Comparison of ENCODE assay signal across 12 cellular contexts in the genomic region with DNA sequence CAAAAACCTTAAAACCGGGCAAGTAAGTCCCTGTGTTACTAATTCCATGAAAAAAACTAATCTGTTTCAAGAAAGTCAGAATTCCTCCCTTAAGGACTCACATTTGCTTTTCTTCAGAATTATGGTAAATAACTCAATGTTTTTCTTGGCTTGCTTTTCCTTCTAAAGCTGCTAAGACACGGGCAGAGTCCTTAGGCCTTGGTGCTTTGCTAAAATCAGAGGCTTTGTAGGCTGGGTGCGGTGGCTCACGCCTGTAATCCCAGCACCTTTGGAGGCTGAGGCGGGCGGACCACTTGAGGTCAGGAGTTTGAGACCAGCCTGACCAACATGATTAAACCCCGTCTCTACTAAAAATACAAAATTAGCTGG. TPM values are rescaled to one million over a fixed set of nuclear protein-coding genes. Genes with fewer than 3 reads are reported as not detected.
A peak's percentile ranks its signal among the peaks of the same experiment; 100 is the strongest.
DNase-seq lines count a peak whose midpoint lies in the region; ATAC-seq and TF ChIP-seq lines count a peak whose summit lies in the region.
"Had no signal": no experiment of that assay in that cellular context is flagged by ENCODE, and none has a peak within 500 bp of the region (broad histone marks: within the 10 kb centered on the region; RNA-seq: fewer than 3 reads in every experiment).

No MANE protein-coding gene starts in this region.

- H3K36me3 ChIP-seq in BLaER1 (peaks cover 18% of the 10 kb centered on the region), brain microvascular endothelial cell (replicated peaks) (no peaks in the 10 kb centered on the region), right atrium auricular region (no peaks in the 10 kb centered on the region)

- H3K9me3 Mint-ChIP-seq in activated T-helper 1 cell treated with anti-CD3 and anti-CD28 coated beads, Interleukin-12 subunit alpha, Interleukin-12 subunit beta, Interleukin-2, Interleukin-4 antibody, amounts not matched to agents 30 ng/mL and 10 ng/mL and 1 ng/mL, durations not matched to agents 14 hours and 24 hours and 36 hours: no peaks in the 10 kb centered on the region

- peaks cover 6% of the 10 kb centered on the region for H3K4me1 Mint-ChIP-seq in activated T-helper 1 cell treated with anti-CD3 and anti-CD28 coated beads, Interleukin-12 subunit alpha, Interleukin-12 subunit beta, Interleukin-2, Interleukin-4 antibody, amounts not matched to agents 30 ng/mL and 10 ng/mL and 1 ng/mL, durations not matched to agents 14 hours and 24 hours and 36 hours (ENCODE audit: low read depth)

- no peaks in the 10 kb centered on the region; the same call in 1 of the 2 replicates for H4K20me1 ChIP-seq in BLaER1

- peak overlapping the region; percentile 82 for H3K9ac ChIP-seq in BLaER1

- in situ Hi-C loops in brain microvascular endothelial cell (cut with HindIII; ENCODE audit: low pct_ligation_motif_present, low sequenced_read_pairs): no loop called here

- no peak overlapping the region for H3K4me3 Mint-ChIP-seq in activated T-helper 1 cell treated with anti-CD3 and anti-CD28 coated beads, Interleukin-12 subunit alpha, Interleukin-12 subunit beta, Interleukin-2, Interleukin-4 antibody, amounts not matched to agents 30 ng/mL and 10 ng/mL and 1 ng/mL, durations not matched to agents 14 hours and 24 hours and 36 hours

- H3K4me3 ChIP-seq in BLaER1: peak overlapping the region; percentile 60
- H3K4me3 ChIP-seq in brain microvascular endothelial cell (ENCODE audit: low read depth, low read length): no peak overlapping the region
- H3K4me3 ChIP-seq in right atrium auricular region: peak overlapping the region in 1 of 2 donors; percentile 28
- no peak overlapping the region for H3K4me3 ChIP-seq in retinal pigment epithelial cell (ENCODE audit: low read length)

- H3K27me3 ChIP-seq in BLaER1 (no peaks in the 10 kb centered on the region), brain microvascular endothelial cell (replicated peaks) (no peaks in the 10 kb centered on the region), right atrium auricular region (no peaks in the 10 kb centered on the region)

- H3K36me3 Mint-ChIP-seq in activated T-helper 1 cell treated with anti-CD3 and anti-CD28 coated beads, Interleukin-12 subunit alpha, Interleukin-12 subunit beta, Interleukin-2, Interleukin-4 antibody, amounts not matched to agents 30 ng/mL and 10 ng/mL and 1 ng/mL, durations not matched to agents 14 hours and 24 hours and 36 hours (ENCODE audit: low read depth): peaks cover 8% of the 10 kb centered on the region

- H3K27ac ChIP-seq in BLaER1 (peak overlapping the region; percentile 91), brain microvascular endothelial cell (peak overlapping the region; percentile 67), right atrium auricular region (peak overlapping the region; percentile 68 to 81)

- H3K27me3 Mint-ChIP-seq in activated T-helper 1 cell treated with anti-CD3 and anti-CD28 coated beads, Interleukin-12 subunit alpha, Interleukin-12 subunit beta, Interleukin-2, Interleukin-4 antibody, amounts not matched to agents 30 ng/mL and 10 ng/mL and 1 ng/mL, durations not matched to agents 14 hours and 24 hours and 36 hours (ENCODE audit: insufficient read depth): no peaks in the 10 kb centered on the region

- intact Hi-C loops in activated T-helper 1 cell treated with anti-CD3 and anti-CD28 coated beads, Interleukin-12 subunit alpha, Interleukin-12 subunit beta, Interleukin-2, Interleukin-4 antibody, amounts not matched to agents 30 ng/mL and 10 ng/mL and 1 ng/mL, durations not matched to agents 14 hours and 24 hours and 36 hours (cut with micrococcal nuclease): no loop called here

- peak overlapping the region; percentile 89 for H3K4me2 ChIP-seq in BLaER1

- TF ChIP-seq CTCF in brain microvascular endothelial cell (IDR thresholded peaks at IDR 0.05; ENCODE audit: low read depth, low read length, missing control alignments) (no peak), right atrium auricular region (IDR thresholded peaks at IDR 0.05) (no peak), retinal pigment epithelial cell (conservative IDR thresholded peaks at IDR 0.05; ENCODE audit: low read depth, low read length) (no peak)

- H3K4me1 ChIP-seq in BLaER1 (peaks cover 99% of the 10 kb centered on the region), right atrium auricular region (peaks cover 0 to 62% of the 10 kb centered on the region in 2 donors)

- ATAC-seq in GM18520 (IDR thresholded peaks at IDR 0.05; ENCODE audit: unreplicated experiment): no peak
- no peak for ATAC-seq in HG03432 (IDR thresholded peaks at IDR 0.05; ENCODE audit: unreplicated experiment)

- no peaks in the 10 kb centered on the region for H3K9me3 ChIP-seq in BLaER1
- no peaks in the 10 kb centered on the region for H3K9me3 ChIP-seq in right atrium auricular region

- DNase-seq in brain microvascular endothelial cell (peak; percentile 25), right atrium auricular region (ENCODE audit: low spot score) (no peak), retinal pigment epithelial cell (ENCODE audit: low read depth) (peak; percentile 53), NCI-H1436 (lab: John Stamatoyannopoulos, UW) (no peak)
- DNase-seq in activated T-helper 1 cell treated with anti-CD3 and anti-CD28 coated beads, Interleukin-12 subunit alpha, Interleukin-12 subunit beta, Interleukin-2, Interleukin-4 antibody, amounts not matched to agents 30 ng/mL and 10 ng/mL and 1 ng/mL, durations not matched to agents 14 hours and 24 hours and 36 hours (ENCODE audit: low spot score): no peak
- DNase-seq: activated CD4-positive, alpha-beta T cell treated with anti-CD3 and anti-CD28 coated beads for 1 hour; activated gamma-delta T cell treated with Interleukin-2 at 50 U/mL for 16 hours; NCI-H526 treated with DMSO at 0.1 percent for 48 hours; SW 1271 had no signal

- no peak overlapping the region for H3K27ac Mint-ChIP-seq in activated T-helper 1 cell treated with anti-CD3 and anti-CD28 coated beads, Interleukin-12 subunit alpha, Interleukin-12 subunit beta, Interleukin-2, Interleukin-4 antibody, amounts not matched to agents 30 ng/mL and 10 ng/mL and 1 ng/mL, durations not matched to agents 14 hours and 24 hours and 36 hours

RNA-seq across cellular contexts. Expression of a gene that starts 32.0 kb away (rescaled TPM):
- total RNA-seq in right atrium auricular region: 10 to 100 TPM; 26.3 to 38.8 TPM
- 36.3 and 36.4 TPM in 2 replicates for total RNA-seq in activated T-helper 1 cell treated with anti-CD3 and anti-CD28 coated beads, Interleukin-12 subunit alpha, Interleukin-12 subunit beta, Interleukin-2, Interleukin-4 antibody, amounts not matched to agents 30 ng/mL and 10 ng/mL and 1 ng/mL, durations not matched to agents 14 hours and 24 hours and 36 hours

Comparison
In these comparisons a context has a peak if more than half of its experiments do, and no peak if none do; other contexts are left out.
1. DNase-seq: peak in brain microvascular endothelial cell (single experiment) and retinal pigment epithelial cell (single experiment); none in right atrium auricular region (single experiment), activated T-helper 1 cell treated with anti-CD3 and anti-CD28 coated beads, Interleukin-12 subunit alpha, Interleukin-12 subunit beta, Interleukin-2, Interleukin-4 antibody, amounts not matched to agents 30 ng/mL and 10 ng/mL and 1 ng/mL, durations not matched to agents 14 hours and 24 hours and 36 hours (single experiment) and NCI-H1436 (single experiment).
2. Peak in every context shown above with its lines, with median percentiles within 50 percentile points of each other: H3K27ac ChIP-seq.